Comparison of ENCODE assay signal across 8 cellular contexts in the genomic region with DNA sequence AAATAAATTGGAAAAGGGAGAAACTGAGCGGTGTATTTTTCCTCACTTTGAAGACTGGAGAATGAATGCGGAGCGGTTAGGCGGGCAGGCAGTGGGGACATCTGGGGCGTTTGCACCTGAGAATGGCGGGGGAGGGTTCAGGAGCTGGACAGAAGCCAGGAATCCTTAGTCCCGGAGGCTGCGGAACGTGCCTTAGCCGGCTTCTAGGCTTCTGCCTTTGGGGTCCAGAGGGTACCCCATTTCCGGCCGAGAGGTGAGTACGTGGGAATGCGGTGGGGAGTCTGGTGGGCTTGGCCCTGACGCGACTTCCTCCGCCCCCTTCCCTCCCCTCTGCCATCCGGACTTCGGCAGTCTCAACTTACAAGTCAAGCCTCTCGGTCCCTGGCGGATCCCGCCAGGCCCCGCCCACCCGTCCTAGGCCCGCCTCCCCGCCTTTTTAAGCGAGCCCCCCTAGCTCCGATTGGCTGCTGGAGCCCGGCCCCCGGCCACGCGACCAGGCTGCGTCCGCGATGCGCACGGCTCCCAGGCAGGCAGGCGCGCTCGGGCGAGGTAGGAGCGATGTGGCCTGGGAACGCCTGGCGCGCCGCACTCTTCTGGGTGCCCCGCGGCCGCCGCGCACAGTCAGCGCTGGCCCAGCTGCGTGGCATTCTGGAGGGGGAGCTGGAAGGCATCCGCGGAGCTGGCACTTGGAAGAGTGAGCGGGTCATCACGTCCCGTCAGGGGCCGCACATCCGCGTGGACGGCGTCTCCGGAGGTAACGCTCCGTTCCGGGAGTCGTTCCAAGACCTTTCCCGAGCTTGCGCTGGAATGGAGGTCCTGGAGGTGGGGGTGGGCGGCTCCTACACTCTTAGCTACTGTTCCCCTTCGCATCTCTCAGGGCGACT. TPM values are rescaled to one million over a fixed set of nuclear protein-coding genes. Genes with fewer than 3 reads are reported as not detected.
DNase-seq lines count a peak whose midpoint lies in the region; ATAC-seq, FAIRE-seq and TF ChIP-seq lines count a peak whose summit lies in the region.

TSS of gene GCAT (plus strand) at position 525 of the 884 bp plus-strand sequence. CDS start at position 559, 34 bp downstream.

- H3K9me3 ChIP-seq in pancreas (no peaks in the 10 kb centered on the region), tibial artery (no peaks in the 10 kb centered on the region)

- WGBS in pancreas, 2 donors, result 0% methylated on average over 72 to 73 of the region's 73 CpGs

- H3K27me3 ChIP-seq in pancreas (no peaks in the 10 kb centered on the region), tibial artery (peaks cover 0 to 2% of the 10 kb centered on the region in 2 donors)

- peak; percentile 85 for DNase-seq in GM04504 (ENCODE audit: low read depth)
- peak; percentile 91 for DNase-seq in NCI-H1105 treated with DMSO at 0.1 percent for 48 hours (lab: John Stamatoyannopoulos, UW)
- peak; percentile 71 for DNase-seq in T follicular helper cell (ENCODE audit: low read depth)
- DNase-seq in activated naive CD8-positive, alpha-beta T cell treated with anti-CD3 and anti-CD28 coated beads, Interleukin-2, amount 50 U/mL, for 16 hours (ENCODE audit: low read depth, low spot score), result peak; percentile 83
- peak; percentile 98 for DNase-seq in Right ventricle myocardium inferior (ENCODE audit: missing footprints)
- DNase-seq in pancreas, result peak; percentile 97 to 98 (median 97)
- peak; percentile 95 to 98 for DNase-seq in tibial artery

- FAIRE-seq in pancreas (lab: Jason Lieb, UNC), result no peak

- no peaks in the 10 kb centered on the region for H3K36me3 ChIP-seq in pancreas
- no peaks in the 10 kb centered on the region for H3K36me3 ChIP-seq in tibial artery

- ATAC-seq in HG02588 (IDR thresholded peaks at IDR 0.05; ENCODE audit: unreplicated experiment) (peak; percentile 73), Right ventricle myocardium inferior (peak; percentile 92), pancreas (peak; percentile 73 to 84 (median 78))

- H3K27ac ChIP-seq in pancreas, result peak within 1 kb of the TSS; percentile 64 to 91 (median 78)
- peak within 1 kb of the TSS; percentile 69 to 83 for H3K27ac ChIP-seq in tibial artery

- peaks cover 0 to 18% (median 3%) of the 10 kb centered on the region in 3 donors for H3K4me1 ChIP-seq in pancreas
- H3K4me1 ChIP-seq in tibial artery, result peaks cover 0 to 63% (median 41%) of the 10 kb centered on the region in 4 donors

- H3K4me3 ChIP-seq in pancreas (peak within 1 kb of the TSS; percentile 40 to 73 (median 50)), tibial artery (peak within 1 kb of the TSS; percentile 51 to 60)

- intact Hi-C loops in Right ventricle myocardium inferior (cut with DNase I), result loop anchor here (5.0 kb wide), 1 partner anchor 35 kb away; the partner anchor contains the start of gene ANKRD54
- intact Hi-C loops in pancreas (cut with DNase I), result no loop called here
- intact Hi-C loops in tibial artery (cut with DNase I; ENCODE audit: low total_unique reads), result no loop called here

- TF ChIP-seq CTCF in pancreas (IDR thresholded peaks at IDR 0.05) (no peak), tibial artery (IDR thresholded peaks at IDR 0.05) (no peak)

RNA-seq across cellular contexts. Expression of gene GCAT, which starts in this region (rescaled TPM):
- total RNA-seq in Right ventricle myocardium inferior, result 44.1 TPM
- total RNA-seq in pancreas, result 10 to 100 TPM; 27.1 to 54.8 (median 37.8) TPM
- 10 to 100 TPM; 30.9 to 62.7 TPM for polyA plus RNA-seq in pancreas

Comparison
In these comparisons a context has a peak if more than half of its experiments do, and no peak if none do; other contexts are left out.
1. Peak in every context shown above with its lines: DNase-seq, ATAC-seq, H3K4me3 ChIP-seq and H3K27ac ChIP-seq.